ENCODE assay signal across 16 cellular contexts in the genomic region with DNA sequence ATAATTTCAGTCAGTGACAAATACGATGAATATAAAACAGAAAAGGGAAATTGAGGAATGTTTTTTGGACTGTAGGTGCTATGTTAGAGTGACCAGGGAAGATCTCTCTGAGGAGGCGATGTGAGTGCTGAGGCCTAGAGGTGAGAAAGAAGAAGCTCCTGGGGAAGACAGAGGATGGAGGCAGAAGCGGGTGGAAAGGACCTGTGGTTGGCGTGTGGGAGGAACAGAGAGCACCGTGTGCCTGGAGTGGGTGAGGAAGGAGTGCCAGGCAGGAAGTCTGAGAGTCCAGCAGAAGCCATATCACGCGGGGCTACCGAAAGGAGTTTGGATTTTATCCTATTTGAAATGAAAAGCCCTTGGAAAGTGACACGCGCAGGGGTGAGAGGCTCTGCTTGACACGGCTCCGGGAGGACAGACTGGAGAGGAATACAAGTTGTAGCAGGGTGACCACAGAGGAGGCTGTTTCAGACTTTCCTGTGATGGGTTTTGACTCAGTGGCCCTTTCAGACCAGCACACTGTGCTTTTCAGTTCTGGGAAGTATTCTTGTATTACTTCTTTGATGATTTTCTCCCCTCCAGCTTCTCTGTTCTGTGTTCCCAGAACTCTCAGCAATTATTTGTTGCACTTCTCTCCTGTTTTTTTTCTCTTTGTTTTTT.
"Had no signal": no experiment of that assay in that cellular context is flagged by ENCODE, and none has a peak within 500 bp of the region (broad histone marks: within the 10 kb centered on the region; RNA-seq: fewer than 3 reads in every experiment).

No MANE protein-coding gene starts in this region.

- H3K36me3 Mint-ChIP-seq: brain had no signal

- DNase-seq: activated CD8-positive, alpha-beta memory T cell treated with anti-CD3 and anti-CD28 coated beads, Interleukin-2, amount 50 U/mL, for 4 hours; activated effector memory CD4-positive, alpha-beta T cell treated with anti-CD3 and anti-CD28 coated beads, Interleukin-2, amount 50 U/mL, for 16 hours; central memory CD4-positive, alpha-beta T cell; colonic mucosa; left colon; midbrain; ovary; sigmoid colon; spleen; stimulated activated CD4-positive, alpha-beta T cell treated with anti-CD3 and anti-CD28 coated beads, Interleukin-1b, Interleukin-23, amount 100 ng/mL, for 48 hours; tibial artery; WERI-Rb-1 had no signal

- H3K27me3 Mint-ChIP-seq: activated naive CD8-positive, alpha-beta T cell; brain had no signal

- H3K4me3 Mint-ChIP-seq: activated naive CD8-positive, alpha-beta T cell; brain; neural crest cell had no signal

- H3K27ac Mint-ChIP-seq: activated naive CD8-positive, alpha-beta T cell; brain had no signal

- ATAC-seq: esophagus mucosa, left colon had no signal

- H3K9me3 Mint-ChIP-seq: brain, neural crest cell had no signal
